In the genomic region with DNA sequence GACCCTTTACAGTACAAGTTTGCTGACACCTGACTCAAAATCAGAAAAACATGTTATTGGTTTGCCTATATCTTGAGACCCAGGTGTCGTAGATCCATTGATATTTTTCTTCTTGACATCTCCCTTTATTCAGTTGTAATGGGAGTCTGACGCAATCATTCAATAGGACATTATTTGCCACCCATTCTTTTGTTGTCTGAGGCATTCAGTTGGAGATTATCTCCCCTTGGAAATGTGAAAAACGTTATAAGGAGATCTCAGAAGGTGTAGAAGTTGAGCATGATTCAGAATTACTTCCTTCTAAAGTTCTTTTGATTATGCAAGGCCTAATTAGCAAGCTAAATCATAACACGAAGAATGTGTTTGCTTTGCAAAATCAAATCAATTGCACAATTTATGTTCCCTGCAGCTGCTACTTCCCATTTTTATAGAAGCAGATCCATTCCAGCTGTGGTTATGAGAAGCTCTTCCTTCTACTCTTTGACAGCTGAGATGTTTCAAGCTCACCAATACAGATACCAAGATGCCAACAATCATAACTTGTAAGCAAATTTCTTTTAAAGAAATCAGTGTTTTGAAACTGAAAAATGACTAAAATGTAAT, we compare ENCODE assay signal across 22 cellular contexts.
DNase-seq lines count a peak whose midpoint lies in the region; ATAC-seq, FAIRE-seq and TF ChIP-seq lines count a peak whose summit lies in the region.
"Had no signal": no experiment of that assay in that cellular context is flagged by ENCODE, and none has a peak within 500 bp of the region (broad histone marks: within the 10 kb centered on the region; RNA-seq: fewer than 3 reads in every experiment).

No MANE protein-coding gene starts in this region.

- no peaks in the 10 kb centered on the region for H3K36me3 Mint-ChIP-seq in astrocyte (ENCODE audit: low read depth, unreplicated experiment)
- peaks cover 2% of the 10 kb centered on the region for H3K36me3 Mint-ChIP-seq in neural crest cell (ENCODE audit: low read depth)
- H3K36me3 Mint-ChIP-seq: activated CD4-positive, alpha-beta memory T cell treated with anti-CD3 and anti-CD28 coated beads for 36 hours; activated naive CD8-positive, alpha-beta T cell treated with anti-CD3 and anti-CD28 coated beads, Interleukin-2, amount 10 ng/mL, durations not matched to agents 7 days and 5 days; CD14-positive monocyte had no signal

- H3K4me1 Mint-ChIP-seq in astrocyte (ENCODE audit: low read depth, unreplicated experiment) (no peaks in the 10 kb centered on the region), neural crest cell (peaks cover 11% of the 10 kb centered on the region)
- H3K4me1 Mint-ChIP-seq: activated naive CD8-positive, alpha-beta T cell treated with anti-CD3 and anti-CD28 coated beads, Interleukin-2, amount 10 ng/mL, durations not matched to agents 7 days and 5 days; CD14-positive monocyte had no signal

- peak; percentile 23 for FAIRE-seq in astrocyte (lab: Jason Lieb, UNC)

- no peaks in the 10 kb centered on the region for H3K4me1 ChIP-seq in astrocyte (ENCODE audit: insufficient read depth, low read length)
- H3K4me1 ChIP-seq in PC-3 (ENCODE audit: insufficient read depth, low read length): no peaks in the 10 kb centered on the region
- H3K4me1 ChIP-seq: sigmoid colon, SJSA1, thyroid gland had no signal

- POLR2A ChIA-PET in PC-3 (lab: Charles Lee; ENCODE audit: unreplicated experiment): no interaction called here

- TF ChIP-seq CTCF in astrocyte (IDR thresholded peaks at IDR 0.05; ENCODE audit: insufficient read depth, low read depth, low read length) (no peak), neural crest cell (conservative IDR thresholded peaks at IDR 0.05) (no peak), PC-3 (conservative IDR thresholded peaks at IDR 0.05; ENCODE audit: low read depth, low read length) (no peak)

- no peaks in the 10 kb centered on the region for H3F3A ChIP-seq in PC-3 (ENCODE audit: low read length, unreplicated experiment)

- intact Hi-C loops in PC-3 (cut with micrococcal nuclease): no loop called here

- CTCF ChIA-PET in PC-3 (lab: Charles Lee): no interaction called here

- no peaks in the 10 kb centered on the region for H4K20me1 ChIP-seq in astrocyte (ENCODE audit: insufficient read depth, low read length)
- H4K20me1 ChIP-seq in PC-3 (ENCODE audit: low read length): no peaks in the 10 kb centered on the region

- H3K4me3 ChIP-seq in astrocyte (ENCODE audit: insufficient read depth, low read depth, low read length): no peak overlapping the region
- H3K4me3 ChIP-seq in PC-3 (ENCODE audit: low read length): no peak overlapping the region
- H3K4me3 ChIP-seq: sigmoid colon, SJSA1, thyroid gland had no signal

- H3K9me3 Mint-ChIP-seq in astrocyte (ENCODE audit: unreplicated experiment) (no peaks in the 10 kb centered on the region), neural crest cell (peaks cover 3% of the 10 kb centered on the region)
- H3K9me3 Mint-ChIP-seq: activated CD4-positive, alpha-beta memory T cell treated with anti-CD3 and anti-CD28 coated beads for 36 hours; activated naive CD8-positive, alpha-beta T cell treated with anti-CD3 and anti-CD28 coated beads, Interleukin-2, amount 10 ng/mL, durations not matched to agents 7 days and 5 days had no signal

- H3K27me3 ChIP-seq in astrocyte (ENCODE audit: insufficient read depth, low read length) (no peaks in the 10 kb centered on the region), PC-3 (ENCODE audit: low read length) (no peaks in the 10 kb centered on the region)
- H3K27me3 ChIP-seq: neutrophil, sigmoid colon, SJSA1, thyroid gland had no signal

- no peak overlapping the region for H3K4me3 Mint-ChIP-seq in astrocyte (ENCODE audit: unreplicated experiment)
- no peak overlapping the region for H3K4me3 Mint-ChIP-seq in neural crest cell
- H3K4me3 Mint-ChIP-seq: activated CD4-positive, alpha-beta memory T cell treated with anti-CD3 and anti-CD28 coated beads for 36 hours; activated naive CD8-positive, alpha-beta T cell treated with anti-CD3 and anti-CD28 coated beads, Interleukin-2, amount 10 ng/mL, durations not matched to agents 7 days and 5 days; CD14-positive monocyte had no signal

- H3K27me3 Mint-ChIP-seq in astrocyte (ENCODE audit: low read depth, unreplicated experiment): no peaks in the 10 kb centered on the region
- no peaks in the 10 kb centered on the region for H3K27me3 Mint-ChIP-seq in neural crest cell (ENCODE audit: low read depth)
- H3K27me3 Mint-ChIP-seq: activated CD4-positive, alpha-beta memory T cell treated with anti-CD3 and anti-CD28 coated beads for 36 hours; activated naive CD8-positive, alpha-beta T cell treated with anti-CD3 and anti-CD28 coated beads, Interleukin-2, amount 10 ng/mL, durations not matched to agents 7 days and 5 days had no signal

- H3K9me3 ChIP-seq in astrocyte (ENCODE audit: insufficient read depth, low read depth, low read length) (no peaks in the 10 kb centered on the region), PC-3 (ENCODE audit: low read length) (no peaks in the 10 kb centered on the region)
- H3K9me3 ChIP-seq: neutrophil, sigmoid colon, SJSA1, thyroid gland had no signal

- DNase-seq in NCI-H1417 (lab: John Stamatoyannopoulos, UW): peak in 2 of 3 experiments; percentile 14 to 66
- DNase-seq in NCI-H1417 treated with DMSO at 0.1 percent for 48 hours (lab: John Stamatoyannopoulos, UW): no peak
- peak; percentile 76 for DNase-seq in NCI-H146 (lab: John Stamatoyannopoulos, UW)
- DNase-seq in astrocyte (ENCODE audit: low read depth): no peak
- DNase-seq in neural crest cell (ENCODE audit: low read depth, low spot score): no peak
- no peak for DNase-seq in stimulated activated CD4-positive, alpha-beta T cell treated with anti-CD3 and anti-CD28 coated beads, Interleukin-4, amount 100 ng/mL, for 1 hour
- DNase-seq in PC-3: no peak
- DNase-seq in T-helper 1 cell: no peak
- DNase-seq: activated CD4-positive, alpha-beta memory T cell treated with anti-CD3 and anti-CD28 coated beads for 36 hours; activated naive CD8-positive, alpha-beta T cell treated with anti-CD3 and anti-CD28 coated beads, Interleukin-2, amount 10 ng/mL, durations not matched to agents 7 days and 5 days; activated T-cell treated with anti-CD3 and anti-CD28 coated beads, Interleukin-2, amount 50 U/mL, for 48 hours; head of caudate nucleus; mesendoderm; NCI-H2029; NCI-H82; sigmoid colon; stimulated activated CD4-positive, alpha-beta T cell treated with anti-CD3 and anti-CD28 coated beads, Interleukin-4, amount 100 ng/mL, for 4 hours; thyroid gland had no signal

- BruUV-seq in PC-3 (replicated peaks; lab: Mats Ljungman, UMichigan): no TSS peak

- H3K27ac ChIP-seq in astrocyte (ENCODE audit: low read depth, low read length) (no peak overlapping the region), PC-3 (ENCODE audit: low read length) (no peak overlapping the region)
- H3K27ac ChIP-seq: 22Rv1, neutrophil, sigmoid colon, SJSA1, thyroid gland had no signal

- no peaks in the 10 kb centered on the region for H3K36me3 ChIP-seq in astrocyte (ENCODE audit: insufficient read depth, low read length)
- no peaks in the 10 kb centered on the region for H3K36me3 ChIP-seq in PC-3 (ENCODE audit: low read depth, low read length)
- H3K36me3 ChIP-seq: neutrophil, sigmoid colon, SJSA1, thyroid gland had no signal

- H2AFZ ChIP-seq in astrocyte (ENCODE audit: low read depth, low read length): no peak overlapping the region
- no peak overlapping the region for H2AFZ ChIP-seq in PC-3 (ENCODE audit: low read length)

- no peak overlapping the region for H3K27ac Mint-ChIP-seq in astrocyte (ENCODE audit: unreplicated experiment)
- H3K27ac Mint-ChIP-seq in neural crest cell (ENCODE audit: unreplicated experiment): peak overlapping the region; percentile 44
- H3K27ac Mint-ChIP-seq: activated CD4-positive, alpha-beta memory T cell treated with anti-CD3 and anti-CD28 coated beads for 36 hours; activated naive CD8-positive, alpha-beta T cell treated with anti-CD3 and anti-CD28 coated beads, Interleukin-2, amount 10 ng/mL, durations not matched to agents 7 days and 5 days had no signal

- H3K9me2 ChIP-seq in PC-3 (replicated peaks; ENCODE audit: low read length): no peaks in the 10 kb centered on the region

- H3K79me2 ChIP-seq in astrocyte (ENCODE audit: insufficient read depth, low read length): no peaks in the 10 kb centered on the region
- H3K79me2 ChIP-seq in PC-3 (ENCODE audit: low read length): no peaks in the 10 kb centered on the region

- H3K9ac ChIP-seq in astrocyte (ENCODE audit: low read length) (no peak overlapping the region), PC-3 (ENCODE audit: low read length) (no peak overlapping the region)

- no peak for ATAC-seq in PC-3

- no peak overlapping the region for H3K4me2 ChIP-seq in astrocyte (ENCODE audit: low read length)
- H3K4me2 ChIP-seq in PC-3 (ENCODE audit: low read length): no peak overlapping the region

Comparison
In these comparisons a context has a peak if more than half of its experiments do, and no peak if none do; other contexts are left out.
1. DNase-seq: peak in NCI-H1417 (2 of 3) and NCI-H146 (single experiment); none in NCI-H1417 treated with DMSO at 0.1 percent for 48 hours (single experiment), astrocyte (single experiment), neural crest cell (single experiment), stimulated activated CD4-positive, alpha-beta T cell treated with anti-CD3 and anti-CD28 coated beads, Interleukin-4, amount 100 ng/mL, for 1 hour (single experiment), PC-3 (single experiment) and T-helper 1 cell (0 of 5).